In the genomic region with DNA sequence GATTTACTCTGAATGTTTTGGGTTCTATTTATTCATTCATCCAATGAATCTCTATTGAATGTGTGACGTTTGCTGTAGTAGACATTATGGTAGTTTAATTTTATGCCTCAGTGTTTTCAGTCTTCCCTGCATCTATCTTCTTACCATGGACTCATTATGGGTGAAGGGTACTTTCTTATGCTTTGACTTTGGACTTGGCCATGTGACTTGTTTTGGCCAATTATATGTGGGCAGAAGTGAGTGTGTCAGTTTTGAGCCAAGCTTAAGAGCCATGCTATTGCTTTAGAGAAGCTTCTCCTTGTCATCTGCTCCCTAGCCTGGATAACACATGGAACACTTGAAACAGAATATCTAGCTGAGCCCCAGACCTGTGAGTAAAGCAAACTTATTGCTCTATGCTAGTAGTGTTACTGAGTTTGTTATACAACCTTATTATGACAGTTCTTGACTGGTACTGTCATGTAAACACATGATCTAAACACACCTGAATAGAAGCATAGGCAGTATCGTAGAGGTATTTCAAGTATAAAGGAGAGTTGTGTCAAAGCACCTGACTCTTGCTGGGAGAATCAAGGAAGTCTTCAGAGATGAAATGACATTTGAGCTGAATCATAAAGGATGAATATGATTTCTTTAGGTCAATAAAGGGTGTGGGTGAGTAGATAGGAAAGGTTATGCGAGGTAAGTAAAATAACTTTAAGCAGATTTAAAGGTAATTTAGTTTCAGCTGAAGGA, we compare ENCODE assay signal across 17 cellular contexts.
DNase-seq lines count a peak whose midpoint lies in the region; ATAC-seq, FAIRE-seq and TF ChIP-seq lines count a peak whose summit lies in the region.
"Had no signal": no experiment of that assay in that cellular context is flagged by ENCODE, and none has a peak within 500 bp of the region (broad histone marks: within the 10 kb centered on the region; RNA-seq: fewer than 3 reads in every experiment).

No MANE protein-coding gene starts in this region.

- H3K4me1 ChIP-seq in KMS-11 (ENCODE audit: low read depth, poor library complexity, severe bottlenecking) = peaks cover 40% of the 10 kb centered on the region

- H3K4me2 ChIP-seq in KMS-11 = peak overlapping the region; percentile 70; the same call in 1 of the 2 replicates
- H3K4me2 ChIP-seq: GM23338 had no signal

- H3K27ac ChIP-seq in KMS-11 = no peak overlapping the region
- H3K27ac ChIP-seq: C4-2B had no signal

- H4K20me1 ChIP-seq in KMS-11 (ENCODE audit: insufficient read depth) = no peaks in the 10 kb centered on the region

- DNase-seq in D721Med (ENCODE audit: insufficient read length, low spot score) = no peak
- DNase-seq in bronchial epithelial cell (ENCODE audit: low read depth) = peak; percentile 37
- DNase-seq in left colon = no peak
- no peak for DNase-seq in HK-2 (ENCODE audit: unreplicated experiment)
- no peak for DNase-seq in stimulated activated CD4-positive, alpha-beta T cell treated with anti-CD3 and anti-CD28 coated beads, Interleukin-4, amount 100 ng/mL, for 24 hours
- DNase-seq in COR-L47 (lab: John Stamatoyannopoulos, UW) = no peak
- no peak for DNase-seq in activated T-cell treated with anti-CD3 and anti-CD28 coated beads for 4 hours
- DNase-seq: BE2C; CD4-positive, alpha-beta memory T cell; DMS79; H7 had no signal

- FAIRE-seq in D721Med (lab: Jason Lieb, UNC) (peak; percentile 53), bronchial epithelial cell (lab: Jason Lieb, UNC) (no peak)
- FAIRE-seq: A204.1, GM12878, GM18507 had no signal

- TF ChIP-seq CTCF in D721Med (IDR thresholded peaks at IDR 0.05; ENCODE audit: insufficient read depth, missing control alignments) (no peak), KMS-11 (conservative IDR thresholded peaks at IDR 0.05; ENCODE audit: low read depth, low read length) (no peak), bronchial epithelial cell (IDR thresholded peaks at IDR 0.05; ENCODE audit: insufficient read depth, low read length, severe bottlenecking) (no peak)

- H2AFZ ChIP-seq in KMS-11 (ENCODE audit: low read depth) = no peak overlapping the region
- H2AFZ ChIP-seq: GM23338 had no signal

- intact Hi-C loops in left colon (cut with DNase I, micrococcal nuclease) = no loop called here

- peak; percentile 98 for ATAC-seq in left colon
- ATAC-seq: GM12878, GM23338 had no signal

- H3K36me3 ChIP-seq in KMS-11 (ENCODE audit: insufficient read depth) = no peaks in the 10 kb centered on the region
- H3K36me3 ChIP-seq in bronchial epithelial cell (ENCODE audit: control insufficient read depth, insufficient read depth, low read length) = no peaks in the 10 kb centered on the region
- H3K36me3 ChIP-seq: BE2C had no signal

- H3K9ac ChIP-seq in KMS-11 = no peak overlapping the region

- H3K27me3 ChIP-seq in KMS-11 (ENCODE audit: insufficient read depth, low read depth) = no peaks in the 10 kb centered on the region
- H3K27me3 ChIP-seq in bronchial epithelial cell (ENCODE audit: control insufficient read depth, insufficient read depth, low read length) = no peaks in the 10 kb centered on the region
- H3K27me3 ChIP-seq: BE2C had no signal

- H3K79me2 ChIP-seq in KMS-11 (ENCODE audit: insufficient read depth, low read depth) = no peaks in the 10 kb centered on the region

- no peak overlapping the region for H3K4me3 ChIP-seq in KMS-11 (IDR thresholded peaks at IDR 0.05; ENCODE audit: insufficient read depth, low read depth, low read length)
- H3K4me3 ChIP-seq in bronchial epithelial cell (ENCODE audit: low read depth, low read length) = no peak overlapping the region
- H3K4me3 ChIP-seq: GM12878, GM23338 had no signal
